In genomic region chr11:9616858-9617257, GRCh38 we compare ENCODE assay signal across 19 cellular contexts. TPM values are rescaled to one million over a fixed set of nuclear protein-coding genes. Genes with fewer than 3 reads are reported as not detected.
DNase-seq lines count a peak whose midpoint lies in the region; ATAC-seq and TF ChIP-seq lines count a peak whose summit lies in the region.
"Had no signal": no experiment of that assay in that cellular context is flagged by ENCODE, and none has a peak within 500 bp of the region (broad histone marks: within the 10 kb centered on the region; RNA-seq: fewer than 3 reads in every experiment).

No MANE protein-coding gene starts in this region.

- peak; percentile 55 for DNase-seq in activated CD4-positive, alpha-beta T cell treated with anti-CD3 and anti-CD28 coated beads for 48 hours
- DNase-seq in activated CD4-positive, alpha-beta T cell treated with anti-CD3 and anti-CD28 coated beads for 1 hour = no peak
- no peak for DNase-seq in chondrocyte (ENCODE audit: low spot score)
- DNase-seq in psoas muscle = no peak
- no peak for DNase-seq in neuronal stem cell (ENCODE audit: low spot score)
- no peak for DNase-seq in hypothalamus (lab: John Stamatoyannopoulos, UW)
- DNase-seq: activated CD4-positive, CD25-positive, alpha-beta regulatory T cell; CD4-positive, CD25-positive, alpha-beta regulatory T cell; DMS53; effector memory CD8-positive, alpha-beta T cell; mucosa of descending colon; NCI-H2107; NCI-H774; RPMI8226; stomach had no signal

- H3K4me1 ChIP-seq in HEK293 (ENCODE audit: control insufficient read depth, insufficient read depth, low read length) (no peaks in the 10 kb centered on the region), psoas muscle (peaks cover 6% of the 10 kb centered on the region), neuronal stem cell (ENCODE audit: control insufficient read depth in 2 of 2, insufficient read depth in 1 of 2, low read depth in 1 of 2, low read length in 2 of 2) (peaks cover 0 to 11% of the 10 kb centered on the region in 2 donors)

- intact Hi-C loops in psoas muscle (cut with DNase I) = loop anchor here in 1 of 2 donors (10.0 kb wide), 1 partner anchor 82 kb away; no protein-coding TSS in a partner anchor

- H3K4me1 Mint-ChIP-seq in chondrocyte (ENCODE audit: low read depth) = peaks cover 41% of the 10 kb centered on the region

- H3K4ac ChIP-seq in neuronal stem cell (ENCODE audit: low read length) = no peak overlapping the region

- H4K8ac ChIP-seq in neuronal stem cell (ENCODE audit: low read depth, low read length) = no peak overlapping the region

- TF ChIP-seq CTCF in HEK293 (tag by site-specific recombination; IDR thresholded peaks at IDR 0.05) = no peak
- TF ChIP-seq CTCF in chondrocyte (IDR thresholded peaks at IDR 0.05) = no peak
- TF ChIP-seq CTCF in psoas muscle (IDR thresholded peaks at IDR 0.05) = no peak

- no peaks in the 10 kb centered on the region for H3K79me1 ChIP-seq in neuronal stem cell (ENCODE audit: low read depth, low read length)

- no peaks in the 10 kb centered on the region for H3K27me3 Mint-ChIP-seq in chondrocyte (ENCODE audit: low read depth)
- H3K27me3 Mint-ChIP-seq: CD4-positive, CD25-positive, alpha-beta regulatory T cell; effector memory CD8-positive, alpha-beta T cell had no signal

- CTCF ChIA-PET in HEK293 (lab: Yijun Ruan, JAX) = interaction anchor here (0.7 kb wide), 1 partner anchor 132 kb away, joined by 4 read pairs; no protein-coding TSS in a partner anchor

- H3K36me3 ChIP-seq in HEK293 (ENCODE audit: control insufficient read depth in 2 of 2, insufficient read depth in 1 of 2, low read length in 2 of 2) (no peaks in the 10 kb centered on the region), psoas muscle (ENCODE audit: insufficient read depth in 1 of 2, low read depth in 1 of 2) (no peaks in the 10 kb centered on the region), neuronal stem cell (replicated peaks in 1 of 2; ENCODE audit: control insufficient read depth in 2 of 2, insufficient read depth in 2 of 2, low read length in 2 of 2) (no peaks in the 10 kb centered on the region)
- H3K36me3 ChIP-seq: breast epithelium, stomach had no signal

- H3K14ac ChIP-seq in neuronal stem cell (ENCODE audit: low read length) = no peak overlapping the region

- no peaks in the 10 kb centered on the region for H3K9me3 ChIP-seq in HEK293 (ENCODE audit: control insufficient read depth, insufficient read depth, low read depth, low read length)
- no peaks in the 10 kb centered on the region for H3K9me3 ChIP-seq in psoas muscle
- H3K9me3 ChIP-seq in neuronal stem cell (replicated peaks in 1 of 2; ENCODE audit: control insufficient read depth in 2 of 2, insufficient read depth in 1 of 2, low read depth in 1 of 2, low read length in 2 of 2) = peaks cover 0 to 4% of the 10 kb centered on the region in 2 donors
- H3K9me3 ChIP-seq: breast epithelium, mucosa of descending colon, stomach had no signal

- no peak overlapping the region for H2AK5ac ChIP-seq in neuronal stem cell (ENCODE audit: low read depth, low read length)

- no peak overlapping the region for H3K23ac ChIP-seq in neuronal stem cell (ENCODE audit: low read depth, low read length, poor library complexity)

- POLR2A ChIA-PET in HEK293 (lab: Yijun Ruan, JAX) = no interaction called here

- H3K4me2 ChIP-seq in neuronal stem cell (ENCODE audit: insufficient read depth, low read length, poor library complexity, severe bottlenecking) = no peak overlapping the region

- H3K9ac ChIP-seq in neuronal stem cell (ENCODE audit: low read depth, low read length, poor library complexity) = no peak overlapping the region

- no peak overlapping the region for H2BK120ac ChIP-seq in neuronal stem cell (ENCODE audit: low read depth, low read length)

- H3K27me3 ChIP-seq in psoas muscle (ENCODE audit: insufficient read depth in 3 of 3, low read length in 2 of 3) (no peaks in the 10 kb centered on the region), neuronal stem cell (ENCODE audit: control insufficient read depth in 3 of 3, insufficient read depth in 3 of 3, low read depth in 1 of 3, low read length in 3 of 3) (peaks cover 0 to 3% (median 0%) of the 10 kb centered on the region in 3 experiments)
- H3K27me3 ChIP-seq: breast epithelium, stomach had no signal

- H3K4me3 Mint-ChIP-seq in chondrocyte (ENCODE audit: unreplicated experiment) = no peak overlapping the region
- H3K4me3 Mint-ChIP-seq: activated naive CD8-positive, alpha-beta T cell; effector memory CD8-positive, alpha-beta T cell had no signal

- no peak overlapping the region for H3K4me3 ChIP-seq in HEK293 (ENCODE audit: low read depth, low read length)
- H3K4me3 ChIP-seq in psoas muscle = no peak overlapping the region
- H3K4me3 ChIP-seq in neuronal stem cell (ENCODE audit: low read length in 2 of 2) = no peak overlapping the region
- H3K4me3 ChIP-seq: breast epithelium, mucosa of descending colon, stomach had no signal

- H3K27ac ChIP-seq in HEK293 (ENCODE audit: extremely low read depth, low read depth, low read length) (no peak overlapping the region), psoas muscle (peak overlapping the region; percentile 69), neuronal stem cell (replicated peaks; ENCODE audit: low read length) (no peak overlapping the region)
- H3K27ac ChIP-seq: breast epithelium had no signal

- no peaks in the 10 kb centered on the region for H3K9me3 Mint-ChIP-seq in chondrocyte (ENCODE audit: low read depth)
- H3K9me3 Mint-ChIP-seq: CD4-positive, CD25-positive, alpha-beta regulatory T cell; effector memory CD8-positive, alpha-beta T cell had no signal

- no peak overlapping the region for H2BK5ac ChIP-seq in neuronal stem cell (ENCODE audit: low read length)

- H2BK15ac ChIP-seq in neuronal stem cell (ENCODE audit: low read length) = no peak overlapping the region

- no peaks in the 10 kb centered on the region for H3K36me3 Mint-ChIP-seq in chondrocyte (ENCODE audit: low read depth)
- H3K36me3 Mint-ChIP-seq: activated naive CD8-positive, alpha-beta T cell had no signal

- H3K18ac ChIP-seq in neuronal stem cell (ENCODE audit: low read length) = no peak overlapping the region

- WGBS in psoas muscle, 3 donors = 95 to 99% (median 99%) methylated on average over 4 of the region's 4 CpGs
- whole genome bisulfite sequencing in neuronal stem cell (ENCODE audit: extremely low coverage in 2 of 2, insufficient read length in 2 of 2, insufficient replicate concordance in 1 of 2), 2 donors = no CpG with 5 or more reads among the region's 4 CpGs

- H4K91ac ChIP-seq in neuronal stem cell (ENCODE audit: low read depth, low read length, poor library complexity) = no peak overlapping the region

- H2AFZ ChIP-seq in neuronal stem cell (ENCODE audit: low read length) = no peak overlapping the region

- no peak overlapping the region for H2BK12ac ChIP-seq in neuronal stem cell (ENCODE audit: low read length)

- peak overlapping the region; percentile 34 for H3K27ac Mint-ChIP-seq in chondrocyte (ENCODE audit: unreplicated experiment)
- H3K27ac Mint-ChIP-seq: activated naive CD8-positive, alpha-beta T cell; effector memory CD8-positive, alpha-beta T cell had no signal

- ATAC-seq in psoas muscle = no peak
- no peak for ATAC-seq in GM19324 (IDR thresholded peaks at IDR 0.05; ENCODE audit: low FRiP score, unreplicated experiment)
- ATAC-seq: effector memory CD8-positive, alpha-beta T cell; mucosa of descending colon had no signal

TF ChIP-seq in HEK293, 187 proteins besides CTCF, POLR2A, EP300 and RAD21:
- TF ChIP-seq ZBTB26 (tag by site-specific recombination; optimal IDR thresholded peaks at IDR 0.05) (no peak), ZNF692 (tag by site-specific recombination; IDR thresholded peaks at IDR 0.05) (peak; percentile 95), KLF1 (tag by site-specific recombination; IDR thresholded peaks at IDR 0.05) (0 out of 2 replicates have a peak, but pooled peaks have one; percentile 8), WT1 (tag by site-specific recombination; IDR thresholded peaks at IDR 0.05) (no peak), ZFHX2 (tag by site-specific recombination; conservative IDR thresholded peaks at IDR 0.05) (peak; percentile 63), PRDM1 (tag by site-specific recombination; IDR thresholded peaks at IDR 0.05) (no peak), ZNF221 (tag by site-specific recombination; IDR thresholded peaks at IDR 0.05; ENCODE audit: borderline replicate concordance) (no peak), ZNF23 (tag by site-specific recombination; IDR thresholded peaks at IDR 0.05; ENCODE audit: borderline replicate concordance) (no peak), EGR2 (tag by site-specific recombination; IDR thresholded peaks at IDR 0.05; ENCODE audit: low read depth) (peak; percentile 64; the same call in 1 of the 2 replicates), ZFP69B (tag by site-specific recombination; IDR thresholded peaks at IDR 0.05) (peak; percentile 90)

RNA-seq across cellular contexts. Expression of gene WEE1, which starts 43.4 kb away (rescaled TPM):
- total RNA-seq in chondrocyte = 17.8 to 31.2 TPM (median 17.8 TPM) in 3 replicates
- 10 to 100 TPM in 3 of 4 donors, 1 to 10 TPM in 1; 4.8 to 58.6 (median 20.4) TPM for total RNA-seq in psoas muscle
- 1 to 10 TPM; 4.2 to 8.2 (median 5.3) TPM for polyA plus RNA-seq in psoas muscle
- 47.6 TPM for polyA plus RNA-seq in neuronal stem cell (2013, experiment 1 of 2)
- 47.9 TPM for polyA plus RNA-seq in neuronal stem cell (2013, experiment 2 of 2)

RNA-seq across cellular contexts. Expression of gene SWAP70, which starts 47.0 kb away (rescaled TPM):
- total RNA-seq in chondrocyte = 20.1 to 25.7 TPM (median 20.4 TPM) in 3 replicates
- 10 to 100 TPM in 2 of 4 donors, 1 to 10 TPM in 2; 8.2 to 13.3 (median 11.0) TPM for total RNA-seq in psoas muscle
- 1 to 10 TPM; 4.3 to 5.2 (median 4.5) TPM for polyA plus RNA-seq in psoas muscle
- polyA plus RNA-seq in neuronal stem cell (2013, experiment 1 of 2) = 20.5 TPM
- polyA plus RNA-seq in neuronal stem cell (2013, experiment 2 of 2) = 21.1 TPM
